ENCODE assay signal across 8 cellular contexts in genomic region chr1:224333309-224333926, GRCh38. TPM values are rescaled to one million over a fixed set of nuclear protein-coding genes. Genes with fewer than 3 reads are reported as not detected.
DNase-seq lines count a peak whose midpoint lies in the region; ATAC-seq and TF ChIP-seq lines count a peak whose summit lies in the region.

No MANE protein-coding gene starts in this region.

- H3K36me3 Mint-ChIP-seq in CD14-positive monocyte (no peaks in the 10 kb centered on the region), T-helper 17 cell (ENCODE audit: low read depth) (no peaks in the 10 kb centered on the region), osteocyte (ENCODE audit: unreplicated experiment) (no peaks in the 10 kb centered on the region)

- no peak overlapping the region for H3K4me3 ChIP-seq in fibroblast of pulmonary artery (replicated peaks; ENCODE audit: low read depth, low read length)

- no peaks in the 10 kb centered on the region for H3K9me3 ChIP-seq in T-helper 17 cell (ENCODE audit: control insufficient read depth, low read length, poor library complexity, severe bottlenecking)

- no peak for DNase-seq in CD14-positive monocyte (ENCODE audit: low spot score)
- DNase-seq in NCI-H1694 (lab: John Stamatoyannopoulos, UW), result peak; percentile 58
- DNase-seq in T-helper 17 cell, result no peak
- DNase-seq in fibroblast of pulmonary artery (ENCODE audit: low read depth), result peak; percentile 79
- no peak for DNase-seq in osteocyte (ENCODE audit: extremely low spot score, unreplicated experiment)
- DNase-seq in islet precursor cell, result no peak

- H3K4me1 Mint-ChIP-seq in CD14-positive monocyte (peaks cover 30% of the 10 kb centered on the region), T-helper 17 cell (peaks cover 26% of the 10 kb centered on the region), osteocyte (ENCODE audit: unreplicated experiment) (peaks cover 17% of the 10 kb centered on the region)

- H3K27ac Mint-ChIP-seq in CD14-positive monocyte, result peak overlapping the region in 2 of 7 donors; percentile 58 to 73
- peak overlapping the region; percentile 85 for H3K27ac Mint-ChIP-seq in T-helper 17 cell
- no peak overlapping the region for H3K27ac Mint-ChIP-seq in osteocyte (ENCODE audit: unreplicated experiment)

- H3K4me3 Mint-ChIP-seq in CD14-positive monocyte (no peak overlapping the region), T-helper 17 cell (no peak overlapping the region), osteocyte (ENCODE audit: unreplicated experiment) (no peak overlapping the region)

- intact Hi-C loops in CD14-positive monocyte (cut with micrococcal nuclease), result loop anchor here (5.0 kb wide), 1 partner anchor 221 kb away; the partner anchor contains the start of gene FBXO28 (in 2 of the 2)

- ATAC-seq in GM18499 (IDR thresholded peaks at IDR 0.05; ENCODE audit: insufficient read depth, unreplicated experiment) (peak; percentile 51), HG02885 (IDR thresholded peaks at IDR 0.05; ENCODE audit: poor library complexity, unreplicated experiment) (peak; percentile 52), T-helper 17 cell (peak; percentile 50)

- H3K27me3 Mint-ChIP-seq in CD14-positive monocyte (ENCODE audit: low read depth in 3 of 3), result peaks cover 0 to 2% (median 0%) of the 10 kb centered on the region in 3 donors
- H3K27me3 Mint-ChIP-seq in T-helper 17 cell, result no peaks in the 10 kb centered on the region
- peaks cover 7% of the 10 kb centered on the region for H3K27me3 Mint-ChIP-seq in osteocyte (ENCODE audit: unreplicated experiment)

- H3K9me3 Mint-ChIP-seq in CD14-positive monocyte (peaks cover 2 to 5% (median 4%) of the 10 kb centered on the region in 7 donors), osteocyte (ENCODE audit: unreplicated experiment) (no peaks in the 10 kb centered on the region)

- TF ChIP-seq CTCF in CD14-positive monocyte (IDR thresholded peaks at IDR 0.05), result peak; percentile 86
- TF ChIP-seq CTCF in fibroblast of pulmonary artery (IDR thresholded peaks at IDR 0.05; ENCODE audit: low read length, missing control alignments), result peak; percentile 67
- peak; percentile 71 for TF ChIP-seq CTCF in osteocyte (IDR thresholded peaks at IDR 0.05)

RNA-seq across cellular contexts. Expression of gene NVL, which starts 3.4 kb away (rescaled TPM):
- polyA plus RNA-seq in CD14-positive monocyte, result 1 to 10 TPM; 8.4 to 9.6 TPM
- total RNA-seq in T-helper 17 cell (10 to 100 TPM; 24.8 to 28.3 TPM), osteocyte (22.5 and 28.2 TPM in 2 replicates)

RNA-seq across cellular contexts. Expression of gene CNIH4, which starts 23.3 kb away (rescaled TPM):
- polyA plus RNA-seq in CD14-positive monocyte, result 100 to 1,000 TPM in 1 of 2 donors, 10 to 100 TPM in 1; 94.7 to 106 TPM
- total RNA-seq in T-helper 17 cell, result 10 to 100 TPM; 19.1 to 24.1 TPM
- total RNA-seq in osteocyte, result 53.6 and 54.8 TPM in 2 replicates

Comparison
In these comparisons a context has a peak if more than half of its experiments do, and no peak if none do; other contexts are left out.
1. DNase-seq: peak in NCI-H1694 (single experiment) and fibroblast of pulmonary artery (single experiment); none in CD14-positive monocyte (single experiment), T-helper 17 cell (0 of 3), osteocyte (single experiment) and islet precursor cell (single experiment).
2. Peak in every context shown above with its lines, with median percentiles within 50 percentile points of each other: CTCF ChIP-seq and ATAC-seq.